ENCODE assay signal across 17 cellular contexts in genomic region chr1:62038594-62039284, GRCh38.
DNase-seq lines count a peak whose midpoint lies in the region; TF ChIP-seq lines count a peak whose summit lies in the region.
"Had no signal": no experiment of that assay in that cellular context is flagged by ENCODE, and none has a peak within 500 bp of the region (broad histone marks: within the 10 kb centered on the region; RNA-seq: fewer than 3 reads in every experiment).

No MANE protein-coding gene starts in this region.

- no peaks in the 10 kb centered on the region for H3K9me3 ChIP-seq in neural progenitor cell (ENCODE audit: low read depth)

- no peaks in the 10 kb centered on the region for H3K9me3 Mint-ChIP-seq in neural progenitor cell
- no peaks in the 10 kb centered on the region for H3K9me3 Mint-ChIP-seq in nephron progenitor cell
- H3K9me3 Mint-ChIP-seq: CD8-positive, alpha-beta T cell; IgD-negative memory B cell; memory B cell; stimulated activated memory B cell treated with anti-CD40 and anti-IgM and Interleukin-4, amounts not matched to agents 10 μg/mL and 1 μg/mL and 100 μg/mL, for 72 hours had no signal

- no peaks in the 10 kb centered on the region for H3F3A ChIP-seq in neural progenitor cell (ENCODE audit: low read depth)

- H3K27ac ChIP-seq in VCaP (no peak overlapping the region), neural progenitor cell (no peak overlapping the region)

- H3K4me2 ChIP-seq in neural progenitor cell = no peak overlapping the region

- TF ChIP-seq CTCF in GM10266 (IDR thresholded peaks at IDR 0.05; ENCODE audit: control insufficient read depth, insufficient read depth, low read depth, missing control alignments) (peak; percentile 7), VCaP (conservative IDR thresholded peaks at IDR 0.05) (peak; percentile 18; the same call in 1 of the 2 replicates), neural progenitor cell (IDR thresholded peaks at IDR 0.05) (peak; percentile 23), nephron progenitor cell (IDR thresholded peaks at IDR 0.05) (no peak)

- H3K79me2 ChIP-seq in neural progenitor cell (ENCODE audit: low read depth) = no peaks in the 10 kb centered on the region

- H3K4me1 ChIP-seq in neural progenitor cell = peaks cover 9% of the 10 kb centered on the region

- H3K4me1 Mint-ChIP-seq in neural progenitor cell = peaks cover 20% of the 10 kb centered on the region
- peaks cover 37% of the 10 kb centered on the region for H3K4me1 Mint-ChIP-seq in nephron progenitor cell
- H3K4me1 Mint-ChIP-seq: IgD-negative memory B cell; immature natural killer cell; memory B cell; stimulated activated memory B cell treated with anti-CD40 and anti-IgM and Interleukin-4, amounts not matched to agents 10 μg/mL and 1 μg/mL and 100 μg/mL, for 72 hours had no signal

- no peak overlapping the region for H3K27ac Mint-ChIP-seq in neural progenitor cell
- H3K27ac Mint-ChIP-seq in nephron progenitor cell = no peak overlapping the region
- H3K27ac Mint-ChIP-seq: CD8-positive, alpha-beta T cell; IgD-negative memory B cell; immature natural killer cell; memory B cell; stimulated activated memory B cell treated with anti-CD40 and anti-IgM and Interleukin-4, amounts not matched to agents 10 μg/mL and 1 μg/mL and 100 μg/mL, for 72 hours had no signal

- no peak overlapping the region for H3K4me3 ChIP-seq in neural progenitor cell

- H3K36me3 Mint-ChIP-seq in neural progenitor cell (no peaks in the 10 kb centered on the region), nephron progenitor cell (ENCODE audit: low read depth) (no peaks in the 10 kb centered on the region)
- H3K36me3 Mint-ChIP-seq: immature natural killer cell had no signal

- H3K36me3 ChIP-seq in neural progenitor cell = no peaks in the 10 kb centered on the region

- H3K27me3 Mint-ChIP-seq in neural progenitor cell (ENCODE audit: insufficient read depth, low read depth) = peaks cover 2% of the 10 kb centered on the region
- no peaks in the 10 kb centered on the region for H3K27me3 Mint-ChIP-seq in nephron progenitor cell (ENCODE audit: low read depth, poor library complexity)
- H3K27me3 Mint-ChIP-seq: IgD-negative memory B cell; memory B cell; stimulated activated memory B cell treated with anti-CD40 and anti-IgM and Interleukin-4, amounts not matched to agents 10 μg/mL and 1 μg/mL and 100 μg/mL, for 72 hours had no signal

- H3K27me3 ChIP-seq in neural progenitor cell = no peaks in the 10 kb centered on the region

- no peak overlapping the region for H2AFZ ChIP-seq in neural progenitor cell (replicated peaks)

- no peak overlapping the region for H3K9ac ChIP-seq in neural progenitor cell

- DNase-seq in GM10266 (ENCODE audit: extremely low spot score) (no peak), HuH-7 (ENCODE audit: low spot score) (peak; percentile 10), neural progenitor cell (ENCODE audit: low spot score) (no peak), nephron progenitor cell (no peak), mesenteric fat pad (ENCODE audit: low spot score) (no peak), cortex of kidney (lab: John Stamatoyannopoulos, UW) (no peak)
- DNase-seq: activated CD4-positive, alpha-beta T cell treated with anti-CD3 and anti-CD28 coated beads, Interleukin-2, amount 50 U/mL, for 48 hours; CD8-positive, alpha-beta T cell; immature natural killer cell; NCI-H1417 treated with DMSO at 0.1 percent for 48 hours; NCI-H526 treated with DMSO at 0.1 percent for 48 hours; nucleus accumbens; SIG-M5 had no signal

- H4K20me1 ChIP-seq in neural progenitor cell (ENCODE audit: low read depth) = no peaks in the 10 kb centered on the region

- H3K4me3 Mint-ChIP-seq in neural progenitor cell (no peak overlapping the region), nephron progenitor cell (no peak overlapping the region)
- H3K4me3 Mint-ChIP-seq: CD8-positive, alpha-beta T cell; IgD-negative memory B cell; immature natural killer cell; memory B cell; stimulated activated memory B cell treated with anti-CD40 and anti-IgM and Interleukin-4, amounts not matched to agents 10 μg/mL and 1 μg/mL and 100 μg/mL, for 72 hours had no signal
